ENCODE assay signal across 8 cellular contexts in the genomic region with DNA sequence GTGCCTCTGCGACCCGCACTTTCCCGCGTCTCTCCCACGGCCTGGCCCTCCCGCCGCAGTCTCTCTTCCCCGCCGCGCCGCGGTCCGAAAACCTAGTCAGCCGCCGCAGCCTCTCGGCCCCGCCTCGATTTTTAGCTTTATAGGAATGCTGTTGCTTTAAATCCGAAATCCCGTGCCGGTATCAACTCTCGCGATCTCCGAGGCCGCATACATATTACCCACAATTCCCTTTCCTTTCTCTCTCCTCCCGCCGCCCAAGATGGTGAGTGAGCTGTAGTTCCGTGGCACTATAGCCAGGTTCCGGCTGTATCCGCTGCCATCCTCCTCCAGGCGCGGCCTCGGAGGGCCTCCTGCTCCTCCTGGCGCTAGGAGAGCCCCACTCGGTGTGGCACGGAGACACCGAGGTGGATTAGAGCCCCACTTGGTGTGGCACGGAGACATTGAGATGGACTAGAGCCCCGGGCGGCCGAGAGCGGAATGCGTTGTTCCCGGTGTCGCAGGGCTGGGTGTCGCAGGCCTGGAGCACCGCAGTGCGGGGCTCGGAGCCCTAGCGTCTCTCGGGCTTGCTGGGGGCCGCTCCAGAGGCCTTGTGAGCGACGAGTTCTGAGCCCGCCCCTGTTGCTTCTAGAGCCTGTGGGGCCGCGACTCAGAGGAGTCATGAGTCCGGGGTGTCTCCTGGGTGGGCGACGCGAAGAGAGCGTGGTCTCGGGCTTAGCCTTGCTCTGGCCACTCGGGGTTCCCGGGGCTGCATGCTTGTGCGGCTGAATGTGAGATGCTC. TPM values are rescaled to one million over a fixed set of nuclear protein-coding genes. Genes with fewer than 3 reads are reported as not detected.
A peak's percentile ranks its signal among the peaks of the same experiment; 100 is the strongest.
DNase-seq lines count a peak whose midpoint lies in the region; ATAC-seq and TF ChIP-seq lines count a peak whose summit lies in the region.

A gene (minus strand): TSS at position 147 of the 778 bp plus-strand sequence. CDS start 1,469 bp downstream, outside the sequence.
A gene (plus strand): TSS at position 234 of the 778 bp plus-strand sequence. CDS start 26 bp downstream, at position 260.

- H3K4me1 ChIP-seq in adrenal gland (replicated peaks in 1 of 2) (peaks cover 14 to 27% of the 10 kb centered on the region in 2 donors), heart right ventricle (peaks cover 5 to 34% (median 30%) of the 10 kb centered on the region in 9 donors), upper lobe of left lung (peaks cover 24 to 39% (median 26%) of the 10 kb centered on the region in 4 donors)

- H3K27ac ChIP-seq in adrenal gland (peak within 1 kb of the TSS; percentile 58 to 95 (median 94)), heart right ventricle (peak within 1 kb of the TSS; percentile 52 to 99 (median 90)), upper lobe of left lung (peak within 1 kb of the TSS; percentile 84 to 96 (median 92))

- DNase-seq in NCI-H146 treated with DMSO at 0.1 percent for 48 hours (lab: John Stamatoyannopoulos, UW; ENCODE audit: unreplicated experiment): peak; percentile 87
- DNase-seq in T-helper 1 cell: peak; percentile 74 to 94 (median 87)
- peak; percentile 94 to 99 (median 97) for DNase-seq in adrenal gland
- peak; percentile 91 to 96 for DNase-seq in heart right ventricle
- DNase-seq in posterior vena cava (ENCODE audit: low spot score): peak; percentile 98
- peak; percentile 92 to 95 for DNase-seq in upper lobe of left lung

- H3K9me3 ChIP-seq in adrenal gland (replicated peaks in 1 of 3) (no peaks in the 10 kb centered on the region), heart right ventricle (no peaks in the 10 kb centered on the region), upper lobe of left lung (no peaks in the 10 kb centered on the region)

- intact Hi-C loops in adrenal gland (cut with DNase I) (no loop called here), heart right ventricle (cut with DNase I) (loop anchor here in 3 of 10 donors (2.0 to 10.0 kb wide), 3 partner anchors 27 to 137 kb away; a partner anchor contains a TSS), posterior vena cava (cut with DNase I) (no loop called here)

- H3K36me3 ChIP-seq in adrenal gland (replicated peaks in 1 of 2): peaks cover 0 to 66% of the 10 kb centered on the region in 2 donors
- peaks cover 0 to 76% (median 48%) of the 10 kb centered on the region in 9 donors for H3K36me3 ChIP-seq in heart right ventricle
- peaks cover 35 to 69% (median 60%) of the 10 kb centered on the region in 4 donors for H3K36me3 ChIP-seq in upper lobe of left lung

- no peaks in the 10 kb centered on the region for H3K27me3 ChIP-seq in adrenal gland
- H3K27me3 ChIP-seq in heart right ventricle: no peaks in the 10 kb centered on the region
- H3K27me3 ChIP-seq in upper lobe of left lung: no peaks in the 10 kb centered on the region

- WGBS in adrenal gland, 4 donors: 0% methylated on average over 10 to 66 of the region's 66 CpGs
- WGBS in heart right ventricle, 2 donors: 0% methylated on average over 64 to 66 of the region's 66 CpGs
- 0% methylated on average over 14 to 62 of the region's 66 CpGs for WGBS in upper lobe of left lung, 2 donors

- no peak for TF ChIP-seq EP300 in upper lobe of left lung (IDR thresholded peaks at IDR 0.05)

- TF ChIP-seq CTCF in adrenal gland (IDR thresholded peaks at IDR 0.05): peak in 1 of 6 experiments; percentile 30
- TF ChIP-seq CTCF in heart right ventricle (IDR thresholded peaks at IDR 0.05): peak in 2 of 9 donors; percentile 9 to 19
- peak in 4 of 6 experiments; percentile 27 to 51 (median 32) for TF ChIP-seq CTCF in upper lobe of left lung (IDR thresholded peaks at IDR 0.05)

- ATAC-seq in HG02763 (IDR thresholded peaks at IDR 0.05; ENCODE audit: unreplicated experiment) (peak; percentile 69), heart right ventricle (peak; percentile 85 to 95 (median 92)), upper lobe of left lung (ENCODE audit: low FRiP score in 2 of 2) (peak; percentile 91 to 95)

- TF ChIP-seq POLR2A in GM10847 (IDR thresholded peaks at IDR 0.05; ENCODE audit: extremely low read depth, insufficient read length) (peak; percentile 98), adrenal gland (IDR thresholded peaks at IDR 0.05) (peak; percentile 87 to 92), upper lobe of left lung (IDR thresholded peaks at IDR 0.05) (peak; percentile 76 to 93 (median 89))

- peak within 1 kb of the TSS; percentile 89 to 98 (median 97) for H3K4me3 ChIP-seq in adrenal gland
- H3K4me3 ChIP-seq in heart right ventricle: peak within 1 kb of the TSS; percentile 71 to 100 (median 96)
- peak within 1 kb of the TSS; percentile 72 to 98 (median 86) for H3K4me3 ChIP-seq in upper lobe of left lung

RNA-seq across cellular contexts. Expression of the first gene that starts in this region (rescaled TPM):
- total RNA-seq in adrenal gland (10 to 100 TPM; 13.2 to 38.0 (median 34.5) TPM), heart right ventricle (10 to 100 TPM; 11.9 to 21.1 (median 17.4) TPM), posterior vena cava (10 to 100 TPM; 28.6 to 28.9 TPM), upper lobe of left lung (10 to 100 TPM; 28.1 to 41.0 (median 30.5) TPM)
- polyA plus RNA-seq in adrenal gland (10 to 100 TPM; 11.4 to 21.3 (median 17.8) TPM), heart right ventricle (10 to 100 TPM; 10.2 to 23.6 TPM)

RNA-seq across cellular contexts. Expression of the second gene that starts in this region (rescaled TPM):
- total RNA-seq in adrenal gland (1,000 to 10,000 TPM; 1,947 to 3,128 (median 2,296) TPM), heart right ventricle (1,000 to 10,000 TPM in 3 of 10 donors, 100 to 1,000 TPM in 7; 859 to 1,268 (median 927) TPM), posterior vena cava (1,000 to 10,000 TPM; 1,252 to 1,287 TPM), upper lobe of left lung (1,000 to 10,000 TPM in 4 of 6 donors, 100 to 1,000 TPM in 2; 840 to 1,613 (median 1,352) TPM)
- polyA plus RNA-seq in adrenal gland (1,000 to 10,000 TPM; 1,875 to 3,598 (median 2,830) TPM), heart right ventricle (1,000 to 10,000 TPM in 1 of 2 donors, 100 to 1,000 TPM in 1; 903 to 3,182 TPM)

Comparison
In these comparisons a context has a peak if more than half of its experiments do, and no peak if none do; other contexts are left out.
1. Peak in every context shown above with its lines: DNase-seq, ATAC-seq, H3K4me3 ChIP-seq and H3K27ac ChIP-seq.